ENCODE assay signal across 1 cellular context in the genomic region with DNA sequence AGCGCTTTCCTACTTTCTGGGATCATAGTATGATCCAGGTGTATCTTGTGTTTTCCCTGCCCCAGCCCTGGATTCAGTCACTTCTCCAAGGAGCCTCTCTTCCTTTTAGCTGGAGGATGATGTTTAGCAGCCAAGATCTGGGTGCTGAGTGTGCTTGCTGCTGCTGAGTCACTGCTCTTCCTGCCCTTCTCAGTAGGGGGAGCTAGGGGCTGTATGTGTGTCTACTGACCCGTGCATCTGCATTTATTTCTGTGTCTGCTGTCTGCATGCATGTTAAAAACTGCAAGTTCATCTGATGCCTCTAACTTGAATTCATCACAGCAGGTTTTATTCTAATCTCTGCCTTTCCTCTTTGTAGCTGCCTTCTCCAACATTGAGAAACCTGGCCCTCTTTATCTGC.
TF ChIP-seq lines count a peak whose summit lies in the region.

No MANE protein-coding gene starts in this region.

TF ChIP-seq in GM23338, 12 proteins besides CTCF, POLR2A, EP300 and RAD21 (continued from another document):
- TF ChIP-seq REST (IDR thresholded peaks at IDR 0.05; ENCODE audit: unreplicated experiment): no peak
- TF ChIP-seq POLR2AphosphoS5 (IDR thresholded peaks at IDR 0.05; ENCODE audit: low read depth): no peak
